In the genomic region with DNA sequence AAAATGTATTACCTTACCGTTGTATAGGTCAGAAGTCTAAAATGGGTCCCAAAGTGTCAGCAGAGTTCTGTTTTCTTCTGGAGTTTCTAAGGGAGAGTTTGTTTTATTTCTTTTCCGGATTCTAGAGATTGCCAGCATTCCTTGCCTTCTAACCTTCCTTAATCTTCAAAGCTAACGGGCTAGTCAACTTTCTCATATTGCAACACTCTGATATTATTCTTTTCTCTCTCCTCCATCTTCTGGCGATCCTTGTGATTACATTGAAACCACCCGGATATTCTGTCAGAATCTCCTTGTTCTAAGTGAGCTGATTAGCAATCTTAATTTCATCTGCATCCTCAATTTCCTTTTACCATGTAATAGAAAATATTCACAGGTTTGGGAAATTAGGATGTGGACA, we compare ENCODE assay signal across 22 cellular contexts. TPM values are rescaled to one million over a fixed set of nuclear protein-coding genes. Genes with fewer than 3 reads are reported as not detected.
DNase-seq lines count a peak whose midpoint lies in the region; ATAC-seq, FAIRE-seq and TF ChIP-seq lines count a peak whose summit lies in the region.
"Had no signal": no experiment of that assay in that cellular context is flagged by ENCODE, and none has a peak within 500 bp of the region (broad histone marks: within the 10 kb centered on the region; RNA-seq: fewer than 3 reads in every experiment).

No MANE protein-coding gene starts in this region.

- H3K23ac ChIP-seq in trophoblast cell (ENCODE audit: low read length) = no peak overlapping the region

- no peak overlapping the region for H4K12ac ChIP-seq in trophoblast cell (ENCODE audit: low read depth, low read length)

- peak; percentile 26 to 30; a peak in 1 of 5 replicates for TF ChIP-seq RAD21 in A549 (conservative IDR thresholded peaks at IDR 0.05 in 1 of 2, IDR thresholded peaks at IDR 0.05 in 1 of 2)

- H3K9ac ChIP-seq in trophoblast cell (ENCODE audit: low read length) = no peak overlapping the region

- peaks cover 7% of the 10 kb centered on the region for H3K27me3 Mint-ChIP-seq in T-helper 17 cell

- DNase-seq in A549 (ENCODE audit: low read depth in 1 of 2, low spot score in 1 of 2) (peak; percentile 10 to 48), LHCN-M2 (ENCODE audit: low read depth) (peak; percentile 11), choroid plexus epithelial cell (ENCODE audit: low read depth) (peak; percentile 77), trophoblast cell (peak; percentile 7 to 84), T-helper 17 cell (no peak), suprapubic skin (ENCODE audit: low spot score in 2 of 2) (no peak)
- DNase-seq: CD8-positive, alpha-beta memory T cell; GDM1; MM.1S; NCI-H1048; NCI-H187 treated with DMSO at 0.1 percent for 48 hours; NCI-H2107; NCI-H524; OCI-M1 had no signal

- H3K79me2 ChIP-seq in trophoblast cell (ENCODE audit: control insufficient read depth, insufficient read depth, low read length, poor library complexity) = no peaks in the 10 kb centered on the region

- POLR2A ChIA-PET in A549 (lab: Yijun Ruan, JAX) = no interaction called here

- no peak overlapping the region for H4K91ac ChIP-seq in trophoblast cell (ENCODE audit: low read depth, low read length)

- H3K27ac Mint-ChIP-seq in T-helper 17 cell = no peak overlapping the region
- H3K27ac Mint-ChIP-seq: CD8-positive, alpha-beta memory T cell had no signal

- no peak overlapping the region for H2BK120ac ChIP-seq in trophoblast cell (ENCODE audit: insufficient read depth, low read length, poor library complexity)

- no peak for TF ChIP-seq POLR2A in A549 (IDR thresholded peaks at IDR 0.05; ENCODE audit: low read length)
- TF ChIP-seq POLR2A in suprapubic skin (IDR thresholded peaks at IDR 0.05) = no peak

- H3K4me3 Mint-ChIP-seq in T-helper 17 cell = no peak overlapping the region
- H3K4me3 Mint-ChIP-seq: CD8-positive, alpha-beta memory T cell had no signal

- TF ChIP-seq CTCF in A549 (IDR thresholded peaks at IDR 0.05) (peak; percentile 12; the same call in 1 of the 3 replicates), choroid plexus epithelial cell (conservative IDR thresholded peaks at IDR 0.05; ENCODE audit: low read depth, low read length) (no peak), suprapubic skin (IDR thresholded peaks at IDR 0.05) (no peak)

- H4K8ac ChIP-seq in trophoblast cell (ENCODE audit: low read depth, low read length) = no peak overlapping the region

- no peak overlapping the region for H3K18ac ChIP-seq in trophoblast cell (ENCODE audit: low read length)

- H3K9me3 ChIP-seq in A549 (no peaks in the 10 kb centered on the region), trophoblast cell (ENCODE audit: insufficient read depth, low read depth, low read length) (peaks cover 3% of the 10 kb centered on the region), T-helper 17 cell (ENCODE audit: control insufficient read depth, low read length, poor library complexity, severe bottlenecking) (no peaks in the 10 kb centered on the region), suprapubic skin (no peaks in the 10 kb centered on the region)
- H3K9me3 ChIP-seq: SJSA1 had no signal

- no peak overlapping the region for H3K4ac ChIP-seq in trophoblast cell (ENCODE audit: low read depth, low read length)

- H3K36me3 ChIP-seq in trophoblast cell (ENCODE audit: control insufficient read depth in 1 of 2, insufficient read depth in 2 of 2, low read length in 2 of 2) (peaks cover 0 to 1% of the 10 kb centered on the region in 2 experiments), suprapubic skin (no peaks in the 10 kb centered on the region)
- H3K36me3 ChIP-seq: SJSA1 had no signal

- peaks cover 10% of the 10 kb centered on the region; the same call in 1 of the 3 replicates for H3K4me1 ChIP-seq in A549
- H3K4me1 ChIP-seq in trophoblast cell (ENCODE audit: control insufficient read depth in 1 of 2, insufficient read depth in 2 of 2, low read length in 2 of 2) = no peaks in the 10 kb centered on the region
- no peaks in the 10 kb centered on the region for H3K4me1 ChIP-seq in suprapubic skin
- H3K4me1 ChIP-seq: SJSA1 had no signal

- ATAC-seq in A549 (peak; percentile 64 to 70), HG02884 (IDR thresholded peaks at IDR 0.05; ENCODE audit: unreplicated experiment) (no peak), T-helper 17 cell (no peak), HG03025 (IDR thresholded peaks at IDR 0.05; ENCODE audit: low FRiP score, unreplicated experiment) (no peak)
- ATAC-seq: Right ventricle myocardium inferior had no signal

- FAIRE-seq in A549 (lab: Jason Lieb, UNC) = peak; percentile 32
- FAIRE-seq: H1 had no signal

- H3K4me3 ChIP-seq in A549 (no peak overlapping the region), choroid plexus epithelial cell (ENCODE audit: low read depth, low read length) (no peak overlapping the region), trophoblast cell (ENCODE audit: low read depth, low read length) (no peak overlapping the region), suprapubic skin (no peak overlapping the region)
- H3K4me3 ChIP-seq: SJSA1 had no signal

- TF ChIP-seq EP300 in A549 (IDR thresholded peaks at IDR 0.05) = no peak
- TF ChIP-seq EP300 in suprapubic skin (IDR thresholded peaks at IDR 0.05) = no peak

- 18% methylated on average over 5 of the region's 5 CpGs for WGBS in A549 (ENCODE audit: missing lambda C conversion rate)
- no CpG with 5 or more reads among the region's 5 CpGs for WGBS in trophoblast cell (ENCODE audit: extremely low coverage, insufficient coverage, insufficient read length)
- WGBS in suprapubic skin = 72% methylated on average over 5 of the region's 5 CpGs

- no peak overlapping the region for H2BK5ac ChIP-seq in trophoblast cell (ENCODE audit: low read depth, low read length, poor library complexity)

- no peak overlapping the region for H2BK12ac ChIP-seq in trophoblast cell (ENCODE audit: low read length)

- no peak overlapping the region for H3K27ac ChIP-seq in A549
- no peak overlapping the region for H3K27ac ChIP-seq in trophoblast cell (ENCODE audit: low read depth, low read length)
- H3K27ac ChIP-seq in suprapubic skin = no peak overlapping the region
- H3K27ac ChIP-seq: 22Rv1, C4-2B, SJSA1 had no signal

- H3K14ac ChIP-seq in trophoblast cell (ENCODE audit: low read length) = no peak overlapping the region

- H3K79me1 ChIP-seq in trophoblast cell (ENCODE audit: low read length) = no peaks in the 10 kb centered on the region

- CTCF ChIA-PET in A549 (lab: Yijun Ruan, JAX) = interaction anchor here (0.5 kb wide), 1 partner anchor 29 kb away, joined by 3 read pairs; no protein-coding TSS in a partner anchor

- no peaks in the 10 kb centered on the region for H3K27me3 ChIP-seq in trophoblast cell (ENCODE audit: insufficient read depth, low read length)
- no peaks in the 10 kb centered on the region for H3K27me3 ChIP-seq in suprapubic skin
- H3K27me3 ChIP-seq: SJSA1 had no signal

- no peak overlapping the region for H2AK5ac ChIP-seq in trophoblast cell (ENCODE audit: low read length)

- no peaks in the 10 kb centered on the region for H3K4me1 Mint-ChIP-seq in T-helper 17 cell
- H3K4me1 Mint-ChIP-seq: CD8-positive, alpha-beta memory T cell had no signal

- H2AFZ ChIP-seq in trophoblast cell (ENCODE audit: insufficient read depth, low read length, poor library complexity) = no peak overlapping the region

- no peaks in the 10 kb centered on the region for H3K36me3 Mint-ChIP-seq in T-helper 17 cell (ENCODE audit: low read depth)
- H3K36me3 Mint-ChIP-seq: CD8-positive, alpha-beta memory T cell had no signal

- H3K4me2 ChIP-seq in A549 = peak overlapping the region; percentile 54
- H3K4me2 ChIP-seq in trophoblast cell (ENCODE audit: low read length) = no peak overlapping the region

TF ChIP-seq in A549, 52 proteins besides CTCF, POLR2A, EP300 and RAD21:
- TF ChIP-seq KDM1A (IDR thresholded peaks at IDR 0.05; ENCODE audit: low read depth) (no peak), FOXS1 (CRISPR knock-in tag; IDR thresholded peaks at IDR 0.05) (no peak), CEBPB (IDR thresholded peaks at IDR 0.05) (peak; percentile 35 to 67; a peak in 3 of 4 replicates), SMC3 (IDR thresholded peaks at IDR 0.05) (peak; percentile 29; the same call in 1 of the 3 replicates)

RNA-seq across cellular contexts. Expression of a gene that starts 36.2 kb away (rescaled TPM):
- polyA plus RNA-seq in A549 (2011; rRNA removed) (not detected in 2 replicates), A549 (2017; fragmentation: RNase III; extraction: RNeasy Plus Mini Kit Qiagen cat#74134 plus additional on column Dnase treatment) (not detected in 3 replicates)
- polyA plus RNA-seq in A549 (2012; cell fraction: cytosol; rRNA removed) = not detected in 2 replicates
- polyA plus RNA-seq in A549 (2012; cell fraction: nucleus; rRNA removed) = not detected in 2 replicates
- polyA minus RNA-seq in A549 (2011; rRNA and poly(A)+ RNA removed) = not detected in 2 replicates
- total RNA-seq in LHCN-M2 (2014; rRNA removed) (not detected in 2 replicates), T-helper 17 cell (not detected), suprapubic skin (10 to 100 TPM; 23.9 to 73.3 (median 49.6) TPM)
- not detected for polyA plus RNA-seq in LHCN-M2 (2012)
- polyA plus RNA-seq in trophoblast cell (2013) = not detected in 2 replicates
- total RNA-seq: CD8-positive, alpha-beta memory T cell; Daoy; H1; Right ventricle myocardium inferior; SJSA1 had no signal
- polyA plus RNA-seq: CD8-positive, alpha-beta memory T cell; H1 had no signal

Comparison
In these comparisons a context has a peak if more than half of its experiments do, and no peak if none do; other contexts are left out.
1. ATAC-seq: peak in A549 (2 of 2); none in HG02884 (single experiment), T-helper 17 cell (single experiment) and HG03025 (single experiment).
2. DNase-seq: peak in A549 (2 of 2), LHCN-M2 (single experiment), choroid plexus epithelial cell (single experiment) and trophoblast cell (2 of 2); none in T-helper 17 cell (0 of 3) and suprapubic skin (0 of 2).
3. RNA of a gene that starts 36.2 kb away (total RNA-seq): 23.9 to 73.3 TPM in suprapubic skin; not detected in LHCN-M2 and not detected in T-helper 17 cell; every median in the first group is over 10 times any median in the second.